In genomic region chr21:30881480-30881879, GRCh38 we compare ENCODE assay signal across 10 cellular contexts. TPM values are rescaled to one million over a fixed set of nuclear protein-coding genes. Genes with fewer than 3 reads are reported as not detected.
"Had no signal": no experiment of that assay in that cellular context is flagged by ENCODE, and none has a peak within 500 bp of the region (broad histone marks: within the 10 kb centered on the region; RNA-seq: fewer than 3 reads in every experiment).

KRTAP11-1 (minus strand) TSS chr21:30881580; CDS start chr21:30881524, 56 bp downstream.

- DNase-seq: GM23248, H7, HCEC 1CT, KBM-7 had no signal

- H2AFZ ChIP-seq: GM23248 had no signal

- ATAC-seq: HepG2 had no signal

- H3K4me3 ChIP-seq: GM23248 had no signal

- H3K27me3 Mint-ChIP-seq: IgD-negative memory B cell had no signal

- H3K4me3 Mint-ChIP-seq: IgD-negative memory B cell had no signal

- H3K4me1 Mint-ChIP-seq: IgD-negative memory B cell had no signal

- H3K27ac ChIP-seq: GM23248, HL-60, KMS-11 had no signal

- H3K27ac Mint-ChIP-seq: IgD-negative memory B cell had no signal

- H3K36me3 Mint-ChIP-seq: IgD-negative memory B cell had no signal

- H3K9ac ChIP-seq: GM23248, KMS-11 had no signal

- H3K4me2 ChIP-seq: KMS-11 had no signal

RNA-seq across cellular contexts. Expression of gene KRTAP11-1, which starts in this region (rescaled TPM):
- total RNA-seq: GM23248, H4, H7, HepG2, HT1080 had no signal
- polyA plus RNA-seq: GM23248, HepG2, IgD-negative memory B cell had no signal
